14 cellular contexts compared by ENCODE assay signal in genomic region chr5:124580925-124581821, GRCh38.
A peak's percentile ranks its signal among the peaks of the same experiment; 100 is the strongest.
DNase-seq lines count a peak whose midpoint lies in the region; ATAC-seq, FAIRE-seq and TF ChIP-seq lines count a peak whose summit lies in the region.
"Had no signal": no experiment of that assay in that cellular context is flagged by ENCODE, and none has a peak within 500 bp of the region (broad histone marks: within the 10 kb centered on the region; RNA-seq: fewer than 3 reads in every experiment).

No MANE protein-coding gene starts in this region.

- TF ChIP-seq CTCF in SK-N-SH (IDR thresholded peaks at IDR 0.05) (no peak), colonic mucosa (IDR thresholded peaks at IDR 0.05) (no peak), HepG2 (CRISPR knock-in tag; IDR thresholded peaks at IDR 0.05) (no peak), esophagus squamous epithelium (IDR thresholded peaks at IDR 0.05) (no peak), CD14-positive monocyte (IDR thresholded peaks at IDR 0.05) (no peak)

- no peak overlapping the region for H2AFZ ChIP-seq in SK-N-SH (ENCODE audit: low read depth)
- H2AFZ ChIP-seq in HepG2 (ENCODE audit: low read length): no peak overlapping the region

- peaks cover 0 to 8% (median 6%) of the 10 kb centered on the region in 7 donors for H3K9me3 Mint-ChIP-seq in CD14-positive monocyte

- H3K79me2 ChIP-seq in SK-N-SH (ENCODE audit: insufficient read depth) (no peaks in the 10 kb centered on the region), HepG2 (ENCODE audit: insufficient read depth, low read length) (no peaks in the 10 kb centered on the region)

- no TSS peak for BruUV-seq in HepG2 (replicated peaks; lab: Mats Ljungman, UMichigan)

- H3K4me1 ChIP-seq in SK-N-SH (ENCODE audit: control insufficient read depth in 1 of 2, insufficient read depth in 2 of 2, low read depth in 1 of 2, low read length in 1 of 2) (peaks cover 0 to 15% of the 10 kb centered on the region in 2 experiments; a peak in 1 of 4 replicates), colonic mucosa (no peaks in the 10 kb centered on the region), HepG2 (ENCODE audit: insufficient read depth, low read length) (peaks cover 72% of the 10 kb centered on the region), esophagus squamous epithelium (peaks cover 0 to 12% (median 0%) of the 10 kb centered on the region in 3 donors)
- H3K4me1 ChIP-seq: uterus had no signal

- TF ChIP-seq POLR2A in HepG2 (IDR thresholded peaks at IDR 0.05; ENCODE audit: insufficient read depth in 1 of 2, low read depth in 2 of 2, low read length in 2 of 2) (no peak), esophagus squamous epithelium (IDR thresholded peaks at IDR 0.05) (no peak)

- H3K9me2 ChIP-seq in SK-N-SH: no peaks in the 10 kb centered on the region

- H3K27me3 ChIP-seq in SK-N-SH (ENCODE audit: insufficient read depth) (no peaks in the 10 kb centered on the region), colonic mucosa (no peaks in the 10 kb centered on the region), HepG2 (ENCODE audit: control insufficient read depth in 1 of 2, insufficient read depth in 2 of 2, low read length in 2 of 2) (no peaks in the 10 kb centered on the region), esophagus squamous epithelium (no peaks in the 10 kb centered on the region)
- H3K27me3 ChIP-seq: uterus had no signal

- H3K36me3 ChIP-seq in SK-N-SH (replicated peaks in 1 of 2; ENCODE audit: control insufficient read depth in 1 of 2, insufficient read depth in 2 of 2, low read length in 1 of 2) (no peaks in the 10 kb centered on the region), colonic mucosa (no peaks in the 10 kb centered on the region), HepG2 (replicated peaks in 1 of 2; ENCODE audit: control insufficient read depth in 1 of 2, insufficient read depth in 2 of 2, low read length in 2 of 2) (no peaks in the 10 kb centered on the region), esophagus squamous epithelium (no peaks in the 10 kb centered on the region)
- H3K36me3 ChIP-seq: uterus had no signal

- 82% methylated on average over 8 of the region's 9 CpGs for WGBS in SK-N-SH (ENCODE audit: low lambda C conversion rate)
- 3% methylated on average over 6 of the region's 9 CpGs for WGBS in HepG2 (ENCODE audit: low lambda C conversion rate)
- WGBS in esophagus squamous epithelium, 2 donors: 63 to 64% methylated on average over 4 to 8 of the region's 9 CpGs

- H3K4me1 Mint-ChIP-seq in CD14-positive monocyte: peaks cover 6% of the 10 kb centered on the region

- in situ Hi-C loops in HepG2 (cut with HindIII; ENCODE audit: extremely low pct_ligation_motif_present, low pct_unique_long_range_greater_than_20kb): loop anchor here (5.0 kb wide), 1 partner anchor 81 kb away; no protein-coding TSS in a partner anchor

- CTCF ChIA-PET in SK-N-SH (lab: Yijun Ruan, JAX) (interaction anchor here (0.7 to 2.1 kb wide), 4 partner anchors 8 to 18 kb away, joined by 3 to 7 read pairs (median 3); no protein-coding TSS in a partner anchor), HepG2 (lab: Yijun Ruan, JAX; ENCODE audit: low intra/inter-chr PET ratio, low total read pairs) (no interaction called here)

- H3K4me3 ChIP-seq in SK-N-SH (ENCODE audit: low read depth in 2 of 2, low read length in 1 of 2): no peak overlapping the region
- H3K4me3 ChIP-seq in colonic mucosa: no peak overlapping the region
- peak overlapping the region; percentile 28 to 51 (median 48) for H3K4me3 ChIP-seq in HepG2 (replicated peaks in 1 of 3; ENCODE audit: insufficient read depth in 1 of 3, low read depth in 2 of 3, low read length in 3 of 3)
- no peak overlapping the region for H3K4me3 ChIP-seq in esophagus squamous epithelium
- H3K4me3 ChIP-seq: uterus had no signal

- H3K27ac Mint-ChIP-seq in CD14-positive monocyte: no peak overlapping the region

- H3K4me3 Mint-ChIP-seq in CD14-positive monocyte: no peak overlapping the region

- H3K27me3 Mint-ChIP-seq in CD14-positive monocyte (ENCODE audit: low read depth in 3 of 3): peaks cover 0 to 8% (median 3%) of the 10 kb centered on the region in 3 donors

- peak; percentile 10; the same call in 1 of the 2 replicates for TF ChIP-seq RAD21 in SK-N-SH (IDR thresholded peaks at IDR 0.05; ENCODE audit: low read length)
- peak; percentile 22; the same call in 1 of the 2 replicates for TF ChIP-seq RAD21 in HepG2 (CRISPR knock-in tag; IDR thresholded peaks at IDR 0.05)

- peak; percentile 99 for FAIRE-seq in HepG2 (lab: Jason Lieb, UNC)
- FAIRE-seq: endometrium had no signal

- H3F3A ChIP-seq in SK-N-SH (replicated peaks; ENCODE audit: insufficient read depth): no peaks in the 10 kb centered on the region

- H3K9ac ChIP-seq in SK-N-SH (no peak overlapping the region), colonic mucosa (ENCODE audit: low read depth in 2 of 2, low read length in 2 of 2) (no peak overlapping the region), HepG2 (ENCODE audit: insufficient read depth, low read depth, low read length) (peak overlapping the region; percentile 55)

- ATAC-seq in SK-N-SH treated with all-trans-retinoic acid at 6 μM for 48 hours: no peak; the same call in 2 of the 3 replicates
- ATAC-seq in HepG2: peak; percentile 95

- intact Hi-C loops in colonic mucosa (cut with DNase I): no loop called here
- intact Hi-C loops in HepG2 (cut with micrococcal nuclease; ENCODE audit: unreplicated experiment): loop anchor here (1.0 to 5.0 kb wide), 6 partner anchors 18 to 326 kb away; no protein-coding TSS in a partner anchor
- intact Hi-C loops in esophagus squamous epithelium (cut with DNase I): no loop called here
- intact Hi-C loops in CD14-positive monocyte (cut with micrococcal nuclease): no loop called here

- no peaks in the 10 kb centered on the region for H3K36me3 Mint-ChIP-seq in CD14-positive monocyte

- H3K9me3 ChIP-seq in SK-N-SH (no peaks in the 10 kb centered on the region), colonic mucosa (no peaks in the 10 kb centered on the region), HepG2 (ENCODE audit: low read length) (no peaks in the 10 kb centered on the region), esophagus squamous epithelium (no peaks in the 10 kb centered on the region)
- H3K9me3 ChIP-seq: uterus had no signal

- no peak for TF ChIP-seq EP300 in SK-N-SH (IDR thresholded peaks at IDR 0.05; ENCODE audit: borderline replicate concordance in 1 of 2, low read depth in 1 of 2, low read length in 1 of 2)
- TF ChIP-seq EP300 in HepG2 (IDR thresholded peaks at IDR 0.05; ENCODE audit: low read depth in 2 of 2, low read length in 2 of 2): peak; percentile 29 to 91; a peak in 2 of 4 replicates
- peak; percentile 85 for TF ChIP-seq EP300 in HepG2 (CRISPR knock-in tag; IDR thresholded peaks at IDR 0.05; ENCODE audit: borderline replicate concordance)

- peak; percentile 34 for DNase-seq in SK-N-SH
- peak; percentile 30 for DNase-seq in colonic mucosa
- peak; percentile 98 for DNase-seq in HepG2 (ENCODE audit: low spot score)
- peak; percentile 71 for DNase-seq in superior temporal gyrus (ENCODE audit: extremely low spot score)
- DNase-seq in T-helper 1 cell: no peak
- no peak for DNase-seq in esophagus squamous epithelium (lab: John Stamatoyannopoulos, UW)
- DNase-seq in CD14-positive monocyte (ENCODE audit: low spot score): no peak
- DNase-seq: ACHN, NCI-H1092 treated with DMSO at 0.1 percent for 48 hours, NCI-H524 treated with DMSO at 0.1 percent for 48 hours, Right ventricle myocardium superior, uterus had no signal

- H3K4me2 ChIP-seq in SK-N-SH (no peak overlapping the region), HepG2 (ENCODE audit: low read depth, low read length) (peak overlapping the region; percentile 72)

- H4K20me1 ChIP-seq in SK-N-SH (ENCODE audit: insufficient read depth) (no peaks in the 10 kb centered on the region), HepG2 (ENCODE audit: insufficient read depth, low read length) (no peaks in the 10 kb centered on the region)

- POLR2A ChIA-PET in SK-N-SH (lab: Yijun Ruan, JAX): no interaction called here
- POLR2A ChIA-PET in HepG2 (lab: Yijun Ruan, JAX): interaction anchor here (1.0 to 1.5 kb wide), 7 partner anchors 11 to 167 kb away, joined by 4 to 8 read pairs (median 5); no protein-coding TSS in a partner anchor

- H3K27ac ChIP-seq in SK-N-SH (ENCODE audit: low read depth in 2 of 2, low read length in 1 of 2): peak overlapping the region in 1 of 2 experiments; percentile 16; a peak in 1 of 4 replicates
- no peak overlapping the region for H3K27ac ChIP-seq in colonic mucosa
- peak overlapping the region; percentile 87 for H3K27ac ChIP-seq in HepG2 (ENCODE audit: extremely low read length, insufficient read depth, low read length)
- no peak overlapping the region for H3K27ac ChIP-seq in esophagus squamous epithelium
- H3K27ac ChIP-seq: uterus had no signal

TF ChIP-seq in SK-N-SH, 30 proteins besides CTCF, POLR2A, EP300 and RAD21:
- TF ChIP-seq FOXJ3 (CRISPR knock-in tag; IDR thresholded peaks at IDR 0.05) (no peak), RCOR1 (IDR thresholded peaks at IDR 0.05; ENCODE audit: low read length) (peak; percentile 41; the same call in 1 of the 2 replicates)

TF ChIP-seq in HepG2, 621 proteins besides CTCF, POLR2A, EP300 and RAD21 (continues in another document):
- TF ChIP-seq NR2F1 (CRISPR knock-in tag; IDR thresholded peaks at IDR 0.05) (peak; percentile 6 to 63; a peak in 1 of 4 replicates), SAP130 (CRISPR knock-in tag; IDR thresholded peaks at IDR 0.05; ENCODE audit: low read depth) (peak; percentile 80), ELF3 (CRISPR knock-in tag; IDR thresholded peaks at IDR 0.05) (peak; percentile 85), NKX3-1 (CRISPR knock-in tag; IDR thresholded peaks at IDR 0.05) (no peak), ZNF501 (CRISPR knock-in tag; IDR thresholded peaks at IDR 0.05) (no peak)
- TF ChIP-seq, protein P1, sequence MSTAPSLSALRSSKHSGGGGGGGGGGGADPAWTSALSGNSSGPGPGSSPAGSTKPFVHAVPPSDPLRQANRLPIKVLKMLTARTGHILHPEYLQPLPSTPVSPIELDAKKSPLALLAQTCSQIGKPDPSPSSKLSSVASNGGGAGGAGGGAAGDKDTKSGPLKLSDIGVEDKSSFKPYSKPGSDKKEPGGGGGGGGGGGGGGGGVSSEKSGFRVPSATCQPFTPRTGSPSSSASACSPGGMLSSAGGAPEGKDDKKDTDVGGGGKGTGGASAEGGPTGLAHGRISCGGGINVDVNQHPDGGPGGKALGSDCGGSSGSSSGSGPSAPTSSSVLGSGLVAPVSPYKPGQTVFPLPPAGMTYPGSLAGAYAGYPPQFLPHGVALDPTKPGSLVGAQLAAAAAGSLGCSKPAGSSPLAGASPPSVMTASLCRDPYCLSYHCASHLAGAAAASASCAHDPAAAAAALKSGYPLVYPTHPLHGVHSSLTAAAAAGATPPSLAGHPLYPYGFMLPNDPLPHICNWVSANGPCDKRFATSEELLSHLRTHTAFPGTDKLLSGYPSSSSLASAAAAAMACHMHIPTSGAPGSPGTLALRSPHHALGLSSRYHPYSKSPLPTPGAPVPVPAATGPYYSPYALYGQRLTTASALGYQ (CRISPR knock-in tag; IDR thresholded peaks at IDR 0.05): peak; percentile 80

Comparison
In these comparisons a context has a peak if more than half of its experiments do, and no peak if none do; other contexts are left out.
1. DNase-seq: peak in SK-N-SH (single experiment), colonic mucosa (single experiment), HepG2 (single experiment) and superior temporal gyrus (single experiment); none in T-helper 1 cell (0 of 5), esophagus squamous epithelium (single experiment) and CD14-positive monocyte (single experiment).
2. H3K4me3 ChIP-seq: peak in HepG2 (3 of 3); none in SK-N-SH (0 of 2), colonic mucosa (single experiment) and esophagus squamous epithelium (0 of 4).
3. Of the 25 proteins assayed by ChIP-seq in both HepG2 and SK-N-SH: peak only in HepG2: ELF1, EP300, FOSL2, FOXJ3, MAX, NFIC and 1 more; only in SK-N-SH: none; in both: RAD21; in neither: 17.